13 cellular contexts compared by ENCODE assay signal in the genomic region with DNA sequence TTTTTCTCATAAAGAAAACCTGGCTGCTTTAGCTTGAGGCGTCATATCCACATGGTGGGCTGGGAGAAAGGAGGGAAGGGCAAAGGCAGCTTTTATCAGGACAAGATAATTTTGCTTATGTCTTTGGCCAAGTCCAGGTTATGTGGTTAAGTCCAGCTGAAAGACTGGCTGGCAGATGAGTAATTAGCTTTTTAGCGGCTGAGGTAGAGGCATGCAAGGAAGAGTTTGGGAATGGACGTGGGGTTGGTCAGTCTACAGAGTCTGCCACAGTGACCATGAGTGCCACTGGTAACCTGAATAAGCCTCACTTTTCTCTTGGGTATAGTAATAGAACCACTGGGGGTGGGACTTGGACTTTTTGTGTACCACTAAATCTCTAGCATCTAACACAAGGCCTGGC.
"Had no signal": no experiment of that assay in that cellular context is flagged by ENCODE, and none has a peak within 500 bp of the region (broad histone marks: within the 10 kb centered on the region; RNA-seq: fewer than 3 reads in every experiment).

No MANE protein-coding gene starts in this region.

- H3K4me1 ChIP-seq: foreskin keratinocyte had no signal

- H3K9me3 ChIP-seq: ascending aorta, sigmoid colon, spleen had no signal

- H3K36me3 ChIP-seq: ascending aorta, sigmoid colon, spleen, WERI-Rb-1 had no signal

- H3K4me3 ChIP-seq: ascending aorta, lung, sigmoid colon, spleen had no signal

- H3K27me3 Mint-ChIP-seq: stimulated activated naive B cell treated with anti-CD40 and anti-IgM and Interleukin-4, amounts not matched to agents 10 μg/mL and 1 μg/mL and 100 μg/mL, for 72 hours had no signal

- ATAC-seq: foreskin keratinocyte; stimulated activated naive B cell treated with anti-CD40 and anti-IgM and Interleukin-4, amounts not matched to agents 10 μg/mL and 1 μg/mL and 100 μg/mL, for 72 hours had no signal

- H3K27ac ChIP-seq: ascending aorta, foreskin keratinocyte, sigmoid colon, spleen, WERI-Rb-1 had no signal

- H3K27ac Mint-ChIP-seq: nephron; stimulated activated naive B cell treated with anti-CD40 and anti-IgM and Interleukin-4, amounts not matched to agents 10 μg/mL and 1 μg/mL and 100 μg/mL, for 72 hours had no signal

- DNase-seq: activated CD4-positive, alpha-beta T cell treated with anti-CD3 and anti-CD28 coated beads for 1 hour; foreskin keratinocyte; glutamatergic neuron; hippocampal formation; nucleus accumbens; sigmoid colon; spleen; stimulated activated CD4-positive, alpha-beta T cell treated with anti-CD3 and anti-CD28 coated beads, Interleukin-4, amount 100 ng/mL, for 4 hours; stimulated activated naive B cell treated with anti-CD40 and anti-IgM and Interleukin-4, amounts not matched to agents 10 μg/mL and 1 μg/mL and 100 μg/mL, for 72 hours; WERI-Rb-1 had no signal

- H3K27me3 ChIP-seq: ascending aorta, foreskin keratinocyte, sigmoid colon, spleen had no signal

- H3K9me3 Mint-ChIP-seq: stimulated activated naive B cell treated with anti-CD40 and anti-IgM and Interleukin-4, amounts not matched to agents 10 μg/mL and 1 μg/mL and 100 μg/mL, for 72 hours had no signal

- H3K4me3 Mint-ChIP-seq: nephron; stimulated activated naive B cell treated with anti-CD40 and anti-IgM and Interleukin-4, amounts not matched to agents 10 μg/mL and 1 μg/mL and 100 μg/mL, for 72 hours had no signal
